Comparison of ENCODE assay signal across 18 cellular contexts in the genomic region with DNA sequence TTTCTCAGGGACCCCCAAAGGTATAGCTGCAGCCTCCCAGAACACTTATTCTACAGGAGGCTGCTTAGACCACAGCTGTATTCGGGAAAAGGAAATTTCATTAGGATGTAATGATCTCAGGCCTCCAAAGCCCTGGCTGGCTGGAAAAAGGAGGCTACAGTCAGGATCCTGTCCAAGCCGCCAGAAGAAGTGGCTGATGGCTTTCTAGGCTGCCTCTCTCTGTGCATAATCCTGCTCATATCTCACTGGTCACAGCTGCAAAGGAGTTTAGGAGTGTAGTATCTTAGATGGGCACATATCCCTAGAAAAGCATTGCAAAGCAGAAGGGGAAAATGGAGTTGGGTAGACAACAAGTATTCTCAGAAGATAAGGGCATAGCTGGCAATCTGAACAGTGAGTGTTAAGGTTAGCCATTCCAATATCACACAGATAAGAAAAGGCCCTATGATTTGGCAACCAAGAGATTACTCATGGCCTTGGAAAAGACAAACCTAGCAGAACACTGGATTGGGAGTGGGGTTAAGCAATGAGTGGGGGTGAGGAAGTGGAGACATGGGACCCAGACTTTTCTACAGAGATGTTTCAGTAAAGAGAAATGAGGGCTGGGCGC. TPM values are rescaled to one million over a fixed set of nuclear protein-coding genes. Genes with fewer than 3 reads are reported as not detected.
DNase-seq lines count a peak whose midpoint lies in the region; ATAC-seq, FAIRE-seq and TF ChIP-seq lines count a peak whose summit lies in the region.
"Had no signal": no experiment of that assay in that cellular context is flagged by ENCODE, and none has a peak within 500 bp of the region (broad histone marks: within the 10 kb centered on the region; RNA-seq: fewer than 3 reads in every experiment).

No MANE protein-coding gene starts in this region.

- H2AFZ ChIP-seq in endothelial cell of umbilical vein (ENCODE audit: low read depth, low read length), result peak overlapping the region; percentile 44

- H3K79me2 ChIP-seq in endothelial cell of umbilical vein (ENCODE audit: control insufficient read depth, insufficient read depth, low read length), result no peaks in the 10 kb centered on the region

- DNase-seq in ELR (ENCODE audit: low read depth), result peak; percentile 58
- DNase-seq in RPMI7951 (ENCODE audit: low read depth), result peak; percentile 27
- peak; percentile 15 for DNase-seq in endothelial cell of umbilical vein (ENCODE audit: low read depth, low spot score)
- DNase-seq in osteocyte (ENCODE audit: extremely low spot score, unreplicated experiment), result no peak
- no peak for DNase-seq in immature natural killer cell
- no peak for DNase-seq in amygdala (lab: John Stamatoyannopoulos, UW)
- no peak for DNase-seq in left ventricle myocardium superior
- DNase-seq: activated CD4-positive, alpha-beta T cell treated with anti-CD3 and anti-CD28 coated beads, Interleukin-2, amount 10 ng/mL, durations not matched to agents 7 days and 5 days; GDM1; head of caudate nucleus; NCI-H446; OCI-M1; stimulated activated CD4-positive, alpha-beta T cell treated with anti-CD3 and anti-CD28 coated beads, Interleukin-1b, Interleukin-23, amount 100 ng/mL, for 48 hours; T-helper 17 cell had no signal

- no peaks in the 10 kb centered on the region for H4K20me1 ChIP-seq in endothelial cell of umbilical vein (replicated peaks; ENCODE audit: control insufficient read depth, extremely low read depth, insufficient read depth, low read length)

- H3K4me3 ChIP-seq in endothelial cell of umbilical vein (replicated peaks in 1 of 3; ENCODE audit: insufficient read depth in 1 of 3, low read depth in 1 of 3, low read length in 3 of 3), result no peak overlapping the region
- H3K4me3 ChIP-seq: body of pancreas had no signal

- CTCF ChIA-PET in endothelial cell of umbilical vein (lab: Charles Lee), result interaction anchor here (0.7 to 3.3 kb wide), 5 partner anchors 20 to 291 kb away, joined by 3 to 10 read pairs (median 3); no protein-coding TSS in a partner anchor

- no peaks in the 10 kb centered on the region for H3K27me3 ChIP-seq in endothelial cell of umbilical vein (ENCODE audit: control insufficient read depth in 2 of 2, insufficient read depth in 2 of 2, low read length in 2 of 2)
- H3K27me3 ChIP-seq: body of pancreas had no signal

- H3K4me1 ChIP-seq in endothelial cell of umbilical vein (ENCODE audit: control insufficient read depth, extremely low read depth, insufficient read depth, low read length), result peaks cover 30% of the 10 kb centered on the region

- peak overlapping the region; percentile 87 for H3K27ac ChIP-seq in endothelial cell of umbilical vein (ENCODE audit: insufficient read depth, low read depth, low read length)
- H3K27ac ChIP-seq: body of pancreas had no signal

- TF ChIP-seq CTCF in endothelial cell of umbilical vein (IDR thresholded peaks at IDR 0.05; ENCODE audit: extremely low read depth in 1 of 2, insufficient read depth in 1 of 2, low read depth in 1 of 2, low read length in 2 of 2) (no peak), osteocyte (IDR thresholded peaks at IDR 0.05) (no peak)

- POLR2A ChIA-PET in endothelial cell of umbilical vein (lab: Charles Lee), result interaction anchor here (0.9 kb wide), 1 partner anchor 28 kb away, joined by 10 read pairs; no protein-coding TSS in a partner anchor

- ATAC-seq in HG03039 (IDR thresholded peaks at IDR 0.05; ENCODE audit: unreplicated experiment), result no peak
- no peak for ATAC-seq in left ventricle myocardium superior
- ATAC-seq: body of pancreas, T-helper 17 cell had no signal

- no peaks in the 10 kb centered on the region for H3K9me3 ChIP-seq in endothelial cell of umbilical vein (replicated peaks; ENCODE audit: control insufficient read depth, insufficient read depth, low read length)
- H3K9me3 ChIP-seq: body of pancreas had no signal

- dilution Hi-C loops in endothelial cell of umbilical vein (cut with MboI; ENCODE audit: extremely low pct_ligation_motif_present, low sequenced_read_pairs), result no loop called here

- no peaks in the 10 kb centered on the region for H3K9me3 Mint-ChIP-seq in osteocyte (ENCODE audit: unreplicated experiment)
- H3K9me3 Mint-ChIP-seq in immature natural killer cell, result no peaks in the 10 kb centered on the region
- H3K9me3 Mint-ChIP-seq: activated T-helper 1 cell treated with anti-CD3 and anti-CD28 coated beads, Interleukin-12 subunit alpha, Interleukin-12 subunit beta, Interleukin-2, Interleukin-4 antibody, amounts not matched to agents 30 ng/mL and 10 ng/mL and 1 ng/mL, durations not matched to agents 14 hours and 24 hours and 36 hours; type B pancreatic cell had no signal

- peak overlapping the region; percentile 54 for H3K9ac ChIP-seq in endothelial cell of umbilical vein (replicated peaks; ENCODE audit: extremely low read depth, insufficient read depth, low read length)

- BruUV-seq in endothelial cell of umbilical vein (replicated peaks; lab: Mats Ljungman, UMichigan), result no TSS peak

- H3K4me1 Mint-ChIP-seq in osteocyte (ENCODE audit: unreplicated experiment) (peaks cover 41% of the 10 kb centered on the region), immature natural killer cell (no peaks in the 10 kb centered on the region)

- no peak overlapping the region for H3K4me3 Mint-ChIP-seq in osteocyte (ENCODE audit: unreplicated experiment)
- H3K4me3 Mint-ChIP-seq in immature natural killer cell, result no peak overlapping the region
- H3K4me3 Mint-ChIP-seq: activated CD4-positive, alpha-beta T cell treated with anti-CD3 and anti-CD28 coated beads, Interleukin-2, amount 10 ng/mL, durations not matched to agents 7 days and 5 days; activated T-helper 1 cell treated with anti-CD3 and anti-CD28 coated beads, Interleukin-12 subunit alpha, Interleukin-12 subunit beta, Interleukin-2, Interleukin-4 antibody, amounts not matched to agents 30 ng/mL and 10 ng/mL and 1 ng/mL, durations not matched to agents 14 hours and 24 hours and 36 hours; T-helper 17 cell; type B pancreatic cell had no signal

- H3K9me1 ChIP-seq in endothelial cell of umbilical vein (replicated peaks; ENCODE audit: control insufficient read depth, extremely low read depth, insufficient read depth, low read length), result no peaks in the 10 kb centered on the region

- no peaks in the 10 kb centered on the region for H3K36me3 Mint-ChIP-seq in osteocyte (ENCODE audit: unreplicated experiment)
- no peaks in the 10 kb centered on the region for H3K36me3 Mint-ChIP-seq in immature natural killer cell
- H3K36me3 Mint-ChIP-seq: type B pancreatic cell had no signal

- intact Hi-C loops in endothelial cell of umbilical vein (cut with micrococcal nuclease) (no loop called here), left ventricle myocardium superior (cut with micrococcal nuclease) (no loop called here)

- H3K36me3 ChIP-seq in endothelial cell of umbilical vein (ENCODE audit: control insufficient read depth in 2 of 2, extremely low read depth in 1 of 2, insufficient read depth in 2 of 2, low read length in 2 of 2), result no peaks in the 10 kb centered on the region

- H3K27me3 Mint-ChIP-seq in osteocyte (ENCODE audit: unreplicated experiment), result no peaks in the 10 kb centered on the region
- peaks cover 0 to 7% (median 3%) of the 10 kb centered on the region in 3 donors for H3K27me3 Mint-ChIP-seq in immature natural killer cell (ENCODE audit: low read depth in 3 of 3)
- H3K27me3 Mint-ChIP-seq: activated CD4-positive, alpha-beta T cell treated with anti-CD3 and anti-CD28 coated beads, Interleukin-2, amount 10 ng/mL, durations not matched to agents 7 days and 5 days; T-helper 17 cell had no signal

- no peak for TF ChIP-seq POLR2A in endothelial cell of umbilical vein (IDR thresholded peaks at IDR 0.05; ENCODE audit: low read depth, low read length)

- peak; percentile 8 for FAIRE-seq in endothelial cell of umbilical vein (lab: Jason Lieb, UNC)

- H3K27ac Mint-ChIP-seq in osteocyte (ENCODE audit: unreplicated experiment) (peak overlapping the region; percentile 87), immature natural killer cell (no peak overlapping the region)
- H3K27ac Mint-ChIP-seq: activated CD4-positive, alpha-beta T cell treated with anti-CD3 and anti-CD28 coated beads, Interleukin-2, amount 10 ng/mL, durations not matched to agents 7 days and 5 days; activated T-helper 1 cell treated with anti-CD3 and anti-CD28 coated beads, Interleukin-12 subunit alpha, Interleukin-12 subunit beta, Interleukin-2, Interleukin-4 antibody, amounts not matched to agents 30 ng/mL and 10 ng/mL and 1 ng/mL, durations not matched to agents 14 hours and 24 hours and 36 hours; T-helper 17 cell; type B pancreatic cell had no signal

- peak overlapping the region; percentile 48 for H3K4me2 ChIP-seq in endothelial cell of umbilical vein (ENCODE audit: insufficient read depth, low read length)

TF ChIP-seq in endothelial cell of umbilical vein, 7 proteins besides CTCF, POLR2A, EP300 and RAD21:
- TF ChIP-seq JUN (IDR thresholded peaks at IDR 0.05; ENCODE audit: borderline replicate concordance, insufficient read depth, insufficient read length, low read depth) (no peak), GATA2 (IDR thresholded peaks at IDR 0.05; ENCODE audit: insufficient read depth, insufficient read length, low read depth, low read length) (peak; percentile 64)

RNA-seq across cellular contexts. Expression of a gene that starts 26.0 kb away (rescaled TPM):
- 11.9 and 12.3 TPM in 2 replicates for total RNA-seq in RPMI7951 (2014; rRNA removed; shearing (Covaris generic))
- 27.3 and 34.2 TPM in 2 replicates for total RNA-seq in endothelial cell of umbilical vein
- 5.8 and 7.5 TPM in 2 replicates for polyA plus RNA-seq in endothelial cell of umbilical vein
- 10.0 and 10.9 TPM in 2 replicates for polyA plus RNA-seq in endothelial cell of umbilical vein (2011; cell fraction: cytosol; rRNA removed)
- polyA plus RNA-seq in endothelial cell of umbilical vein (2011; cell fraction: nucleus; rRNA removed), result 16.5 and 20.3 TPM in 2 replicates
- polyA plus RNA-seq in endothelial cell of umbilical vein (2012), result 16.5 and 17.0 TPM in 2 replicates
- 19.5 and 19.9 TPM in 2 replicates for polyA minus RNA-seq in endothelial cell of umbilical vein
- polyA minus RNA-seq in endothelial cell of umbilical vein (2011; cell fraction: cytosol; rRNA and poly(A)+ RNA removed), result 9.7 TPM
- 31.4 and 39.5 TPM in 2 replicates for polyA minus RNA-seq in endothelial cell of umbilical vein (2011; cell fraction: nucleus; rRNA and poly(A)+ RNA removed)
- 80.1 and 82.9 TPM in 2 replicates for total RNA-seq in osteocyte
- 1 to 10 TPM in 1 of 3 donors, under 1 TPM in 2; 0.18 to 1.3 (median 0.28) TPM for polyA plus RNA-seq in immature natural killer cell
- 5.9 TPM for total RNA-seq in left ventricle myocardium superior

RNA-seq across cellular contexts. Expression of a gene that starts 47.2 kb away (rescaled TPM):
- total RNA-seq in RPMI7951 (2014; rRNA removed; shearing (Covaris generic)), result not detected in 2 replicates
- total RNA-seq in endothelial cell of umbilical vein (not detected in 2 replicates), osteocyte (not detected in 2 replicates), left ventricle myocardium superior (not detected)
- polyA plus RNA-seq in endothelial cell of umbilical vein (not detected in 2 replicates), immature natural killer cell (not detected)
- polyA plus RNA-seq in endothelial cell of umbilical vein (2011; cell fraction: cytosol; rRNA removed), result not detected in 2 replicates
- 0.15 TPM in 1 of 2 replicates, not detected in the other for polyA plus RNA-seq in endothelial cell of umbilical vein (2011; cell fraction: nucleus; rRNA removed)
- polyA plus RNA-seq in endothelial cell of umbilical vein (2012), result 0.46 TPM in 1 of 2 replicates, not detected in the other
- 0.27 TPM in 1 of 2 replicates, not detected in the other for polyA minus RNA-seq in endothelial cell of umbilical vein
- polyA minus RNA-seq in endothelial cell of umbilical vein (2011; cell fraction: cytosol; rRNA and poly(A)+ RNA removed), result not detected
- polyA minus RNA-seq in endothelial cell of umbilical vein (2011; cell fraction: nucleus; rRNA and poly(A)+ RNA removed), result not detected in 2 replicates
- total RNA-seq: activated CD4-positive, alpha-beta T cell treated with anti-CD3 and anti-CD28 coated beads, Interleukin-2, amount 10 ng/mL, durations not matched to agents 7 days and 5 days; activated T-helper 1 cell treated with anti-CD3 and anti-CD28 coated beads, Interleukin-12 subunit alpha, Interleukin-12 subunit beta, Interleukin-2, Interleukin-4 antibody, amounts not matched to agents 30 ng/mL and 10 ng/mL and 1 ng/mL, durations not matched to agents 14 hours and 24 hours and 36 hours; T-helper 17 cell had no signal

Comparison
In these comparisons a context has a peak if more than half of its experiments do, and no peak if none do; other contexts are left out.
1. DNase-seq: peak in ELR (single experiment), RPMI7951 (single experiment) and endothelial cell of umbilical vein (single experiment); none in osteocyte (single experiment), immature natural killer cell (0 of 3), amygdala (0 of 56) and left ventricle myocardium superior (single experiment).